8 cellular contexts compared by ENCODE assay signal in genomic region chr5:80192507-80193241, GRCh38.
DNase-seq lines count a peak whose midpoint lies in the region; ATAC-seq lines count a peak whose summit lies in the region.

No MANE protein-coding gene starts in this region.

- peaks cover 79% of the 10 kb centered on the region for H3K36me3 Mint-ChIP-seq in activated T-helper 17 cell treated with anti-CD3 and anti-CD28 coated beads, Interleukin-2, amount 50 U/mL, for 72 hours (ENCODE audit: low read depth)
- peaks cover 10% of the 10 kb centered on the region for H3K36me3 Mint-ChIP-seq in stimulated activated naive CD8-positive, alpha-beta T cell treated with anti-CD3 and anti-CD28 coated beads, Interleukin-15, Interleukin-2, amounts not matched to agents 100 ng/mL and 50 ng/mL, for 24 hours (ENCODE audit: low read depth)

- H3K9me3 Mint-ChIP-seq in activated T-helper 17 cell treated with anti-CD3 and anti-CD28 coated beads, Interleukin-2, amount 50 U/mL, for 72 hours: no peaks in the 10 kb centered on the region
- no peaks in the 10 kb centered on the region for H3K9me3 Mint-ChIP-seq in stimulated activated naive CD8-positive, alpha-beta T cell treated with anti-CD3 and anti-CD28 coated beads, Interleukin-15, Interleukin-2, amounts not matched to agents 100 ng/mL and 50 ng/mL, for 24 hours

- DNase-seq in islet precursor cell (peak; percentile 83), AML-193 (lab: John Stamatoyannopoulos, UW) (no peak), hippocampal formation (lab: John Stamatoyannopoulos, UW) (no peak)
- no peak for DNase-seq in stimulated activated CD4-positive, alpha-beta T cell treated with anti-CD3 and anti-CD28 coated beads, Interleukin-1b, Interleukin-23, amount 100 ng/mL, for 48 hours

- peak overlapping the region; percentile 97 for H3K4me3 Mint-ChIP-seq in activated T-helper 17 cell treated with anti-CD3 and anti-CD28 coated beads, Interleukin-2, amount 50 U/mL, for 72 hours
- peak overlapping the region; percentile 83 for H3K4me3 Mint-ChIP-seq in stimulated activated naive CD8-positive, alpha-beta T cell treated with anti-CD3 and anti-CD28 coated beads, Interleukin-15, Interleukin-2, amounts not matched to agents 100 ng/mL and 50 ng/mL, for 24 hours

- peak overlapping the region; percentile 96 for H3K27ac Mint-ChIP-seq in activated T-helper 17 cell treated with anti-CD3 and anti-CD28 coated beads, Interleukin-2, amount 50 U/mL, for 72 hours
- H3K27ac Mint-ChIP-seq in stimulated activated naive CD8-positive, alpha-beta T cell treated with anti-CD3 and anti-CD28 coated beads, Interleukin-15, Interleukin-2, amounts not matched to agents 100 ng/mL and 50 ng/mL, for 24 hours: peak overlapping the region; percentile 85

- ATAC-seq in activated T-helper 17 cell treated with anti-CD3 and anti-CD28 coated beads, Interleukin-2, amount 50 U/mL, for 72 hours (replicated peaks): peak; percentile 47
- no peak for ATAC-seq in GM21786 (IDR thresholded peaks at IDR 0.05; ENCODE audit: unreplicated experiment)

- H3K36me3 ChIP-seq in HUES6 (ENCODE audit: control insufficient read depth, insufficient read depth, low read length): peaks cover 15% of the 10 kb centered on the region

- peaks cover 75% of the 10 kb centered on the region for H3K4me1 ChIP-seq in HUES6 (ENCODE audit: control insufficient read depth, insufficient read depth, low read length)

- no peaks in the 10 kb centered on the region for H3K9me3 ChIP-seq in HUES6 (ENCODE audit: control insufficient read depth, insufficient read depth, low read depth, low read length)

- H3K4me3 ChIP-seq in HUES6 (ENCODE audit: low read depth, low read length): peak overlapping the region; percentile 12

- H3K27me3 Mint-ChIP-seq in activated T-helper 17 cell treated with anti-CD3 and anti-CD28 coated beads, Interleukin-2, amount 50 U/mL, for 72 hours: no peaks in the 10 kb centered on the region
- H3K27me3 Mint-ChIP-seq in stimulated activated naive CD8-positive, alpha-beta T cell treated with anti-CD3 and anti-CD28 coated beads, Interleukin-15, Interleukin-2, amounts not matched to agents 100 ng/mL and 50 ng/mL, for 24 hours: no peaks in the 10 kb centered on the region

- peak overlapping the region; percentile 49; the same call in 1 of the 2 replicates for H3K27ac ChIP-seq in HUES6 (ENCODE audit: low read depth, low read length)

- H3K4me1 Mint-ChIP-seq in activated T-helper 17 cell treated with anti-CD3 and anti-CD28 coated beads, Interleukin-2, amount 50 U/mL, for 72 hours: peaks cover 55% of the 10 kb centered on the region
- H3K4me1 Mint-ChIP-seq in stimulated activated naive CD8-positive, alpha-beta T cell treated with anti-CD3 and anti-CD28 coated beads, Interleukin-15, Interleukin-2, amounts not matched to agents 100 ng/mL and 50 ng/mL, for 24 hours (ENCODE audit: low read depth): peaks cover 83% of the 10 kb centered on the region

- H3K27me3 ChIP-seq in HUES6 (ENCODE audit: control insufficient read depth, insufficient read depth, low read length): no peaks in the 10 kb centered on the region

- H3K9ac ChIP-seq in HUES6 (ENCODE audit: low read length): peak overlapping the region; percentile 28
